ENCODE assay signal across 22 cellular contexts in genomic region chr21:42733037-42733632, GRCh38.
DNase-seq lines count a peak whose midpoint lies in the region; ATAC-seq, FAIRE-seq and TF ChIP-seq lines count a peak whose summit lies in the region.
"Had no signal": no experiment of that assay in that cellular context is flagged by ENCODE, and none has a peak within 500 bp of the region (broad histone marks: within the 10 kb centered on the region; RNA-seq: fewer than 3 reads in every experiment).

No MANE protein-coding gene starts in this region.

- no peak for ATAC-seq in heart right ventricle
- ATAC-seq: foreskin keratinocyte, natural killer cell, upper lobe of right lung had no signal

- H3K9me3 ChIP-seq in Peyer's patch = no peaks in the 10 kb centered on the region
- H3K9me3 ChIP-seq in esophagus (ENCODE audit: control insufficient read depth in 2 of 2, insufficient read depth in 1 of 2, low read depth in 1 of 2, low read length in 1 of 2) = no peaks in the 10 kb centered on the region
- H3K9me3 ChIP-seq in heart right ventricle = peaks cover 0 to 13% (median 0%) of the 10 kb centered on the region in 11 donors
- H3K9me3 ChIP-seq: lower lobe of right lung, upper lobe of right lung had no signal

- H3K36me3 ChIP-seq in Peyer's patch (peaks cover 0 to 23% (median 0%) of the 10 kb centered on the region in 3 donors), esophagus (ENCODE audit: control insufficient read depth in 2 of 2, insufficient read depth in 2 of 2, low read length in 1 of 2) (no peaks in the 10 kb centered on the region), heart right ventricle (peaks cover 0 to 24% (median 0%) of the 10 kb centered on the region in 9 donors)
- H3K36me3 ChIP-seq: lower lobe of right lung, upper lobe of right lung had no signal

- WGBS in esophagus, 2 donors = 53 to 63% methylated on average over 7 of the region's 7 CpGs
- 79 to 85% methylated on average over 7 of the region's 7 CpGs for WGBS in heart right ventricle, 2 donors

- H3K27me3 ChIP-seq in Peyer's patch (no peaks in the 10 kb centered on the region), esophagus (ENCODE audit: control insufficient read depth in 1 of 2, insufficient read depth in 2 of 2, low read length in 2 of 2) (no peaks in the 10 kb centered on the region), heart right ventricle (no peaks in the 10 kb centered on the region)
- H3K27me3 ChIP-seq: upper lobe of right lung had no signal

- TF ChIP-seq CTCF in Peyer's patch (IDR thresholded peaks at IDR 0.05) (no peak), neural crest cell (conservative IDR thresholded peaks at IDR 0.05) (no peak), heart right ventricle (IDR thresholded peaks at IDR 0.05) (no peak), GM20000 (IDR thresholded peaks at IDR 0.05; ENCODE audit: extremely low read depth, missing control alignments) (no peak)

- H3K27ac ChIP-seq in Peyer's patch = peak overlapping the region in 3 of 4 donors; percentile 80 to 93 (median 93)
- H3K27ac ChIP-seq in esophagus (ENCODE audit: low read depth in 2 of 2, low read length in 1 of 2) = peak overlapping the region; percentile 11 to 69
- H3K27ac ChIP-seq in heart right ventricle = no peak overlapping the region
- H3K27ac ChIP-seq: foreskin keratinocyte, lower lobe of right lung, upper lobe of right lung had no signal

- intact Hi-C loops in heart right ventricle (cut with DNase I) = no loop called here

- peak overlapping the region; percentile 92 for H3K27ac Mint-ChIP-seq in neural crest cell (ENCODE audit: unreplicated experiment)
- H3K27ac Mint-ChIP-seq: activated B cell treated with CpG ODN at 0.5 μM for 24 hours had no signal

- peaks cover 5% of the 10 kb centered on the region for H3K9me3 Mint-ChIP-seq in neural crest cell
- H3K9me3 Mint-ChIP-seq: natural killer cell had no signal

- H3K27me3 Mint-ChIP-seq in neural crest cell (ENCODE audit: low read depth) = no peaks in the 10 kb centered on the region

- peak overlapping the region; percentile 17 for H3K4me3 Mint-ChIP-seq in neural crest cell
- H3K4me3 Mint-ChIP-seq: activated B cell treated with CpG ODN at 0.5 μM for 24 hours; activated T-helper 1 cell treated with anti-CD3 and anti-CD28 coated beads, Interleukin-12 subunit alpha, Interleukin-12 subunit beta, Interleukin-2, Interleukin-4 antibody, amounts not matched to agents 30 ng/mL and 10 ng/mL and 1 ng/mL, durations not matched to agents 14 hours and 24 hours and 36 hours; natural killer cell; T-helper 1 cell treated with Interleukin-12 subunit alpha and Interleukin-12 subunit beta and Interleukin-4 antibody, amounts not matched to agents 30 μg/mL and 1 μg/mL, for 36 hours had no signal

- H3K4me3 ChIP-seq in Peyer's patch = peak overlapping the region in 2 of 4 donors; percentile 42 to 49
- no peak overlapping the region for H3K4me3 ChIP-seq in esophagus (ENCODE audit: low read depth in 1 of 2, low read length in 2 of 2)
- H3K4me3 ChIP-seq in heart right ventricle = no peak overlapping the region
- H3K4me3 ChIP-seq: lower lobe of right lung, upper lobe of right lung had no signal

- peaks cover 26% of the 10 kb centered on the region for H3K36me3 Mint-ChIP-seq in neural crest cell (ENCODE audit: low read depth)
- H3K36me3 Mint-ChIP-seq: natural killer cell had no signal

- peak; percentile 52 for DNase-seq in Ammon's horn (ENCODE audit: low spot score)
- peak in 1 of 3 donors; percentile 38 for DNase-seq in Peyer's patch
- DNase-seq in neural crest cell (ENCODE audit: low read depth, low spot score) = no peak
- DNase-seq in cerebellum (ENCODE audit: low spot score) = no peak
- no peak for DNase-seq in GM12892 (ENCODE audit: insufficient read length)
- no peak for DNase-seq in heart right ventricle
- DNase-seq in GM20000 (ENCODE audit: low spot score) = no peak
- DNase-seq: activated B cell treated with CpG ODN at 0.5 μM for 24 hours; activated CD8-positive, alpha-beta memory T cell treated with anti-CD3 and anti-CD28 coated beads for 24 hours; cerebellar nuclear complex; DMS79; foreskin keratinocyte; lower lobe of right lung; natural killer cell; NCI-H446 treated with DMSO at 0.1 percent for 48 hours; Right ventricle myocardium superior; stimulated activated naive CD4-positive, alpha-beta T cell treated with Interleukin-2 at 50 U/mL for 16 hours; upper lobe of right lung had no signal

- H3K4me1 ChIP-seq in Peyer's patch (peaks cover 0 to 47% (median 3%) of the 10 kb centered on the region in 4 donors), esophagus (ENCODE audit: control insufficient read depth in 2 of 2, insufficient read depth in 2 of 2, low read length in 1 of 2) (peaks cover 0 to 6% of the 10 kb centered on the region in 2 donors), heart right ventricle (peaks cover 0 to 25% (median 15%) of the 10 kb centered on the region in 9 donors)
- H3K4me1 ChIP-seq: foreskin keratinocyte had no signal

- peak in 1 of 2 donors; percentile 11 for TF ChIP-seq POLR2A in Peyer's patch (IDR thresholded peaks at IDR 0.05)
- no peak for TF ChIP-seq POLR2A in GM12892 (IDR thresholded peaks at IDR 0.05; ENCODE audit: low read depth, low read length)

- no peak for FAIRE-seq in GM12892 (lab: Jason Lieb, UNC)
- FAIRE-seq: GM18507 had no signal

- peaks cover 33% of the 10 kb centered on the region for H3K4me1 Mint-ChIP-seq in neural crest cell

Comparison
In these comparisons a context has a peak if more than half of its experiments do, and no peak if none do; other contexts are left out.
1. H3K27ac ChIP-seq: peak in Peyer's patch (3 of 4) and esophagus (2 of 2); none in heart right ventricle (0 of 10).